8 cellular contexts compared by ENCODE assay signal in the genomic region with DNA sequence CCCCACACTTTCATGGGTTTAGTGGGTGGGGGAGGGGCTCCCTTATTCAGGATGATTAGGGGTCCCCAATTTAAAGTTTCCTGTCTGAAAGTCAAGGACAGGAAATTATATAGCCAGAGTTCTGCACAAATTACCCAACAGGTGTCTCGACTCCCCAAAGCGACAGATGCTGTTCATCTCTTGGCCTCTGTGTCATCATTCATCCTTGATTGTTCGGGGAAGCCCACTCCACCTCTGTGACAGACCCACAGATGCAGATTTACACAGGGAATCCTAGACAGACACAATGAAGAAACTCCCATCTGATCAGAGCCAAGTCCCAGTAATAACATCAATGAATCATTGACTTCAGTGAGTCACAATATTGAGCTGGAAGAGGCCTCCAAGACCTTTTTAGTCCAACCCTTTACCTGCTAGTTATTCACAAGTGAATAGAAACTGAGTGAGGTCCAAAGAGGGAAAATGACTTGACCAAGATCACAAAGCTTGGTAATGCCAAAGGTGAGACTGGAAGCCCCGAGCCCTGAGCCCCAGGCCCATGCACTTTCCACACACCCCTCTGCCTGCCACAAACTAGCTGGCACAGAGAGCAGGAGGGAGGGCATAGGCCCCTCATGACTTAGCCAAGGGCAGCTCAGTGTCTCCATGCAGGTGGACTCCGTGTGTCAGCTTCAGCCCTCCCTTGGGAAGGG. TPM values are rescaled to one million over a fixed set of nuclear protein-coding genes. Genes with fewer than 3 reads are reported as not detected.
DNase-seq lines count a peak whose midpoint lies in the region; ATAC-seq and TF ChIP-seq lines count a peak whose summit lies in the region.

No MANE protein-coding gene starts in this region.

- peaks cover 0 to 50% (median 22%) of the 10 kb centered on the region in 3 donors for H3K4me1 ChIP-seq in gastroesophageal sphincter
- H3K4me1 ChIP-seq in stomach: peaks cover 15 to 58% (median 41%) of the 10 kb centered on the region in 4 donors

- H3K4me3 ChIP-seq in gastroesophageal sphincter (no peak overlapping the region), stomach (no peak overlapping the region)

- peak overlapping the region; percentile 97 for H3K27ac Mint-ChIP-seq in activated CD4-positive, alpha-beta T cell treated with anti-CD3 and anti-CD28 coated beads, Interleukin-2, amount 10 ng/mL, durations not matched to agents 24 days and 14 days
- H3K27ac Mint-ChIP-seq in T-helper 17 cell: peak overlapping the region; percentile 95

- TF ChIP-seq CTCF in gastroesophageal sphincter (IDR thresholded peaks at IDR 0.05) (no peak), stomach (IDR thresholded peaks at IDR 0.05) (no peak)

- H3K36me3 Mint-ChIP-seq in activated CD4-positive, alpha-beta T cell treated with anti-CD3 and anti-CD28 coated beads, Interleukin-2, amount 10 ng/mL, durations not matched to agents 24 days and 14 days (ENCODE audit: low read depth): peaks cover 8% of the 10 kb centered on the region
- H3K36me3 Mint-ChIP-seq in T-helper 17 cell (ENCODE audit: low read depth): no peaks in the 10 kb centered on the region

- ATAC-seq in T-helper 17 cell (no peak), gastroesophageal sphincter (no peak), HG03175 (IDR thresholded peaks at IDR 0.05; ENCODE audit: unreplicated experiment) (no peak), GM21360 (IDR thresholded peaks at IDR 0.05; ENCODE audit: unreplicated experiment) (no peak)

- no peaks in the 10 kb centered on the region for H3K9me3 ChIP-seq in T-helper 17 cell (ENCODE audit: control insufficient read depth, low read length, poor library complexity, severe bottlenecking)
- H3K9me3 ChIP-seq in gastroesophageal sphincter: no peaks in the 10 kb centered on the region
- H3K9me3 ChIP-seq in stomach: no peaks in the 10 kb centered on the region

- peaks cover 62% of the 10 kb centered on the region for H3K4me1 Mint-ChIP-seq in activated CD4-positive, alpha-beta T cell treated with anti-CD3 and anti-CD28 coated beads, Interleukin-2, amount 10 ng/mL, durations not matched to agents 24 days and 14 days
- peaks cover 34% of the 10 kb centered on the region for H3K4me1 Mint-ChIP-seq in T-helper 17 cell

- H3K27me3 ChIP-seq in gastroesophageal sphincter: no peaks in the 10 kb centered on the region
- H3K27me3 ChIP-seq in stomach: no peaks in the 10 kb centered on the region

- no peak for DNase-seq in activated CD4-positive, alpha-beta T cell treated with anti-CD3 and anti-CD28 coated beads, Interleukin-2, amount 10 ng/mL, durations not matched to agents 24 days and 14 days
- DNase-seq in activated CD4-positive, alpha-beta T cell treated with anti-CD3 and anti-CD28 coated beads, Interleukin-2, amount 50 U/mL, for 1 hour: no peak
- DNase-seq in T-helper 17 cell (no peak), stomach (no peak), NCI-H1694 treated with DMSO at 0.1 percent for 48 hours (lab: John Stamatoyannopoulos, UW) (no peak)

- TF ChIP-seq POLR2A in gastroesophageal sphincter (IDR thresholded peaks at IDR 0.05): no peak
- no peak for TF ChIP-seq POLR2A in stomach (IDR thresholded peaks at IDR 0.05)

- H3K4me3 Mint-ChIP-seq in activated CD4-positive, alpha-beta T cell treated with anti-CD3 and anti-CD28 coated beads, Interleukin-2, amount 10 ng/mL, durations not matched to agents 24 days and 14 days: peak overlapping the region; percentile 59
- H3K4me3 Mint-ChIP-seq in T-helper 17 cell: no peak overlapping the region

- TF ChIP-seq EP300 in gastroesophageal sphincter (IDR thresholded peaks at IDR 0.05): no peak
- no peak for TF ChIP-seq EP300 in stomach (IDR thresholded peaks at IDR 0.05)

- 87 to 100% methylated on average over 1 to 4 of the region's 5 CpGs for WGBS in gastroesophageal sphincter (ENCODE audit: low coverage in 1 of 2), 2 donors
- 73 to 93% (median 76%) methylated on average over 4 to 5 of the region's 5 CpGs for WGBS in stomach, 5 donors

- intact Hi-C loops in activated CD4-positive, alpha-beta T cell treated with anti-CD3 and anti-CD28 coated beads, Interleukin-2, amount 10 ng/mL, durations not matched to agents 24 days and 14 days (cut with micrococcal nuclease): loop anchor here (1.0 to 5.0 kb wide), 4 partner anchors 17 to 275 kb away; a partner anchor contains a TSS
- intact Hi-C loops in stomach (cut with DNase I; ENCODE audit: low total_unique reads): loop anchor here (5.0 kb wide), 2 partner anchors 65 to 225 kb away; no protein-coding TSS in a partner anchor

- H3K9me3 Mint-ChIP-seq in activated CD4-positive, alpha-beta T cell treated with anti-CD3 and anti-CD28 coated beads, Interleukin-2, amount 10 ng/mL, durations not matched to agents 24 days and 14 days: peaks cover 4% of the 10 kb centered on the region

- peak overlapping the region in 3 of 4 donors; percentile 36 to 63 (median 60) for H3K27ac ChIP-seq in gastroesophageal sphincter
- H3K27ac ChIP-seq in stomach: peak overlapping the region; percentile 37 to 76 (median 63)

- no peaks in the 10 kb centered on the region for H3K36me3 ChIP-seq in gastroesophageal sphincter
- H3K36me3 ChIP-seq in stomach: no peaks in the 10 kb centered on the region

- H3K27me3 Mint-ChIP-seq in activated CD4-positive, alpha-beta T cell treated with anti-CD3 and anti-CD28 coated beads, Interleukin-2, amount 10 ng/mL, durations not matched to agents 24 days and 14 days: no peaks in the 10 kb centered on the region
- no peaks in the 10 kb centered on the region for H3K27me3 Mint-ChIP-seq in T-helper 17 cell

RNA-seq across cellular contexts. Expression of a gene that starts 7.9 kb away (rescaled TPM):
- total RNA-seq in activated CD4-positive, alpha-beta T cell treated with anti-CD3 and anti-CD28 coated beads, Interleukin-2, amount 10 ng/mL, durations not matched to agents 24 days and 14 days: 153 and 155 TPM in 2 replicates
- total RNA-seq in T-helper 17 cell (100 to 1,000 TPM; 108 to 114 TPM), gastroesophageal sphincter (100 to 1,000 TPM; 290 to 425 (median 324) TPM), stomach (100 to 1,000 TPM in 3 of 5 donors, 10 to 100 TPM in 2; 72.4 to 350 (median 168) TPM)
- 100 to 1,000 TPM; 369 to 411 (median 382) TPM for polyA plus RNA-seq in stomach
